Comparison of ENCODE assay signal across 9 cellular contexts in genomic region chr12:69161835-69162234, GRCh38.
DNase-seq lines count a peak whose midpoint lies in the region; ATAC-seq and TF ChIP-seq lines count a peak whose summit lies in the region.
"Had no signal": no experiment of that assay in that cellular context is flagged by ENCODE, and none has a peak within 500 bp of the region (broad histone marks: within the 10 kb centered on the region; RNA-seq: fewer than 3 reads in every experiment).

No MANE protein-coding gene starts in this region.

- H3K27ac ChIP-seq in gastroesophageal sphincter (no peak overlapping the region), smooth muscle cell (ENCODE audit: low read depth) (no peak overlapping the region)
- H3K27ac ChIP-seq: thoracic aorta had no signal

- peak; percentile 8 for DNase-seq in NCI-H345 (lab: John Stamatoyannopoulos, UW)
- no peak for DNase-seq in NCI-H345 treated with DMSO at 0.1 percent for 48 hours (lab: John Stamatoyannopoulos, UW; ENCODE audit: unreplicated experiment)
- peak in 2 of 3 donors; percentile 42 to 49 for DNase-seq in stimulated activated CD4-positive, alpha-beta T cell treated with anti-CD3 and anti-CD28 coated beads, Interleukin-12 subunit alpha, Interleukin-12 subunit beta, amount 100 ng/mL, for 48 hours (ENCODE audit: low read depth in 2 of 3, low spot score in 1 of 3)
- no peak for DNase-seq in smooth muscle cell (lab: John Stamatoyannopoulos, UW; ENCODE audit: unreplicated experiment)
- no peak for DNase-seq in dermis blood vessel endothelial cell

- no peak for TF ChIP-seq CTCF in gastroesophageal sphincter (IDR thresholded peaks at IDR 0.05)
- no peak for TF ChIP-seq CTCF in smooth muscle cell (IDR thresholded peaks at IDR 0.05; ENCODE audit: borderline replicate concordance, insufficient read depth, poor library complexity, severe bottlenecking)

- TF ChIP-seq EP300 in gastroesophageal sphincter (IDR thresholded peaks at IDR 0.05): no peak

- ATAC-seq in HG03139 (IDR thresholded peaks at IDR 0.05; ENCODE audit: unreplicated experiment) (peak; percentile 38), gastroesophageal sphincter (no peak)
- ATAC-seq in activated CD4-positive, CD25-positive, alpha-beta regulatory T cell treated with anti-CD3 and anti-CD28 coated beads, Interleukin-2, amount 50 U/mL, for 24 hours: peak; percentile 95 to 96

- H3K36me3 ChIP-seq in gastroesophageal sphincter (no peaks in the 10 kb centered on the region), smooth muscle cell (ENCODE audit: low read depth) (no peaks in the 10 kb centered on the region)
- H3K36me3 ChIP-seq: thoracic aorta had no signal

- no peak overlapping the region for H2AFZ ChIP-seq in smooth muscle cell (ENCODE audit: low read depth)

- H3K27me3 ChIP-seq in gastroesophageal sphincter (no peaks in the 10 kb centered on the region), smooth muscle cell (ENCODE audit: low read depth) (no peaks in the 10 kb centered on the region)

- TF ChIP-seq POLR2A in gastroesophageal sphincter (IDR thresholded peaks at IDR 0.05): no peak

- no peaks in the 10 kb centered on the region for H4K20me1 ChIP-seq in smooth muscle cell (ENCODE audit: low read depth)

- no peak overlapping the region for H3K4me3 ChIP-seq in gastroesophageal sphincter
- H3K4me3 ChIP-seq in smooth muscle cell: no peak overlapping the region
- H3K4me3 ChIP-seq: thoracic aorta had no signal

- H3K4me1 ChIP-seq in gastroesophageal sphincter: peaks cover 0 to 7% (median 0%) of the 10 kb centered on the region in 3 donors
- no peaks in the 10 kb centered on the region for H3K4me1 ChIP-seq in smooth muscle cell (ENCODE audit: low read depth)

- H3F3A ChIP-seq in smooth muscle cell (ENCODE audit: low read depth): no peaks in the 10 kb centered on the region

- H3K9ac ChIP-seq in smooth muscle cell (ENCODE audit: low read depth): no peak overlapping the region

- H3K4me2 ChIP-seq in smooth muscle cell: no peak overlapping the region

- H3K9me3 ChIP-seq in gastroesophageal sphincter (no peaks in the 10 kb centered on the region), smooth muscle cell (replicated peaks; ENCODE audit: low read depth) (no peaks in the 10 kb centered on the region)
- H3K9me3 ChIP-seq: thoracic aorta had no signal

- WGBS in gastroesophageal sphincter (ENCODE audit: low coverage in 1 of 2), 2 donors: 33 to 50% methylated on average over 1 to 2 of the region's 2 CpGs
- WGBS in smooth muscle cell (ENCODE audit: low lambda C conversion rate): 59% methylated on average over 2 of the region's 2 CpGs

- no peaks in the 10 kb centered on the region for H3K79me2 ChIP-seq in smooth muscle cell (ENCODE audit: low read depth)

Comparison
In these comparisons a context has a peak if more than half of its experiments do, and no peak if none do; other contexts are left out.
1. DNase-seq: peak in NCI-H345 (single experiment) and stimulated activated CD4-positive, alpha-beta T cell treated with anti-CD3 and anti-CD28 coated beads, Interleukin-12 subunit alpha, Interleukin-12 subunit beta, amount 100 ng/mL, for 48 hours (2 of 3); none in NCI-H345 treated with DMSO at 0.1 percent for 48 hours (single experiment), smooth muscle cell (single experiment) and dermis blood vessel endothelial cell (single experiment).